Comparison of ENCODE assay signal across 8 cellular contexts in the genomic region with DNA sequence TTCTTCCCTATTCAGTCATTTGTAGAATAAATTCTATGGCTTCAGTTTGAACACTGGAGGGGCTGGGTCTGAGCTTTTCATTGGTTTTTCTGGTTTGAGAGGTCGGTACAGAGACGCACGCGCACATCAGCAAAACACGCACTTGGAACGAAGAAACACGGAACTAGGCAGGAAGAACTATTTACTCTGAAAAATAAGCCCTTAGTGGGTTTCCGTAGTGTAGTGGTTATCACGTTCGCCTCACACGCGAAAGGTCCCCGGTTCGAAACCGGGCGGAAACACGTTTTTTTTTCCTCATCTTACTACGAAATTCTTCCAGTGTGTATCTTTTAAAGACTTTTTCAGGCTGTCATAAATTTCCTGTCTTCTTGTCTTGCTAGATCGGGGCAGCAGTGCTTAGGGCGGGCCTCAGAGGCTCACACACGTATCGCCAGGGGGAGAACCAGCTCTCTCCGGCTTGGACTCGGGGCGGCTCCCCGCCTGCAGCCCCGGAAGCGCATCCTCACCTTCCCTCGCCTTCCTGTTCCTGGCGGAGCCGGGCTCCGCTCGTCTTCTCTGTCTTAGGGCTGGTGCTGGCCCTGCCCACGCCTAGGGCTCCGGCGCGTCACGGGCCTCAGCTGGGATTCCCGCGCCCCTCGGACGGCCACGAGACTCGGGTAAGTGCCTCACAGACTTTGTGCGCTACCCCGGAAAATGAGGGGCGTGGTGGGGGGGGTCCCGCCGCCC. TPM values are rescaled to one million over a fixed set of nuclear protein-coding genes. Genes with fewer than 3 reads are reported as not detected.
DNase-seq lines count a peak whose midpoint lies in the region; TF ChIP-seq lines count a peak whose summit lies in the region.

A gene (plus strand): TSS at position 521 of the 726 bp plus-strand sequence. CDS start 6,841 bp downstream, outside the sequence.

- no peaks in the 10 kb centered on the region; the same call in 1 of the 2 replicates for H3K79me2 ChIP-seq in H9 (ENCODE audit: insufficient read depth, low read length)
- H3K79me2 ChIP-seq in MM.1S (ENCODE audit: low read length) = peaks cover 46% of the 10 kb centered on the region

- peaks cover 6 to 21% (median 17%) of the 10 kb centered on the region in 3 experiments for H3K36me3 Mint-ChIP-seq in H9 (ENCODE audit: insufficient read depth in 1 of 3, low read depth in 3 of 3)
- peaks cover 4% of the 10 kb centered on the region for H3K36me3 Mint-ChIP-seq in neural crest cell (ENCODE audit: low read depth)

- no peak within 1 kb of the TSS for H2BK12ac ChIP-seq in H9 (ENCODE audit: insufficient read length, low read depth, low read length)

- H3K4me1 ChIP-seq in H9 (ENCODE audit: insufficient read depth, low read length) (no peaks in the 10 kb centered on the region; the same call in 1 of the 2 replicates), MM.1S (ENCODE audit: low read length) (peaks cover 26% of the 10 kb centered on the region), subcutaneous abdominal adipose tissue (ENCODE audit: control insufficient read depth in 5 of 5, insufficient read depth in 5 of 5, low read length in 5 of 5) (peaks cover 10 to 37% (median 24%) of the 10 kb centered on the region in 5 donors)

- H3F3A ChIP-seq in MM.1S (ENCODE audit: insufficient read depth, low read length) = peaks cover 50% of the 10 kb centered on the region

- no peak within 1 kb of the TSS for H3T11ph ChIP-seq in H9 (ENCODE audit: low read length)

- WGBS in H9 (ENCODE audit: extremely low coverage, insufficient read length, low lambda C conversion rate) = no CpG with 5 or more reads among the region's 49 CpGs

- no peak within 1 kb of the TSS for H2AFZ ChIP-seq in H9 (ENCODE audit: low read length)
- H2AFZ ChIP-seq in MM.1S (ENCODE audit: low read length) = peak within 1 kb of the TSS; percentile 78

- no peak within 1 kb of the TSS for H3K56ac ChIP-seq in H9 (ENCODE audit: insufficient read length, low read depth, low read length)

- H2BK20ac ChIP-seq in H9 (ENCODE audit: low read depth, low read length, poor library complexity, severe bottlenecking) = no peak within 1 kb of the TSS

- H3K9me3 Mint-ChIP-seq in H9 (peaks cover 2 to 5% of the 10 kb centered on the region in 2 experiments; a peak in 2 of 5 replicates), neural crest cell (no peaks in the 10 kb centered on the region)

- H2BK5ac ChIP-seq in H9 (ENCODE audit: insufficient read length, low read length) = no peak within 1 kb of the TSS

- H3K4ac ChIP-seq in H9 (ENCODE audit: low read depth, low read length) = no peak within 1 kb of the TSS

- peaks cover 6% of the 10 kb centered on the region for H3K23me2 ChIP-seq in H9 (ENCODE audit: insufficient read length, low read depth, low read length, poor library complexity, severe bottlenecking)

- H4K8ac ChIP-seq in H9 (replicated peaks; ENCODE audit: insufficient read length, low read depth, low read length) = no peak within 1 kb of the TSS

- H3K4me3 Mint-ChIP-seq in H9 (peak within 1 kb of the TSS; percentile 94 to 96), neural crest cell (peak within 1 kb of the TSS; percentile 97)

- H2BK15ac ChIP-seq in H9 (ENCODE audit: low read depth, low read length) = no peak within 1 kb of the TSS

- H4K20me1 ChIP-seq in H9 (ENCODE audit: control insufficient read depth, insufficient read depth, insufficient read length) = no peaks in the 10 kb centered on the region
- no peaks in the 10 kb centered on the region for H4K20me1 ChIP-seq in MM.1S (ENCODE audit: insufficient read depth, low read length)

- H2BK120ac ChIP-seq in H9 (ENCODE audit: low read depth, low read length, poor library complexity, severe bottlenecking) = no peak within 1 kb of the TSS

- H3K27ac ChIP-seq in H9 (ENCODE audit: insufficient read length, low read depth, low read length) (peak within 1 kb of the TSS; percentile 63), MM.1S (ENCODE audit: low read length) (peak within 1 kb of the TSS; percentile 96), subcutaneous abdominal adipose tissue (ENCODE audit: low read depth, low read length) (peak within 1 kb of the TSS; percentile 80)

- H3K14ac ChIP-seq in H9 (ENCODE audit: insufficient read depth, low read length) = peak within 1 kb of the TSS; percentile 48; the same call in 1 of the 2 replicates

- peak within 1 kb of the TSS; percentile 91 to 99 (median 98); a peak in 6 of 7 replicates for H3K27ac Mint-ChIP-seq in H9
- H3K27ac Mint-ChIP-seq in neural crest cell (ENCODE audit: unreplicated experiment) = peak within 1 kb of the TSS; percentile 90

- H3K4me3 ChIP-seq in MM.1S (ENCODE audit: low read length) (peak within 1 kb of the TSS; percentile 96), subcutaneous abdominal adipose tissue (ENCODE audit: low read depth in 1 of 5, low read length in 5 of 5) (peak within 1 kb of the TSS; percentile 84 to 95 (median 91))

- H3K27me3 Mint-ChIP-seq in H9 (ENCODE audit: low read depth) (peaks cover 10% of the 10 kb centered on the region), neural crest cell (ENCODE audit: low read depth) (peaks cover 20% of the 10 kb centered on the region)

- H3K27me3 ChIP-seq in H9 (ENCODE audit: insufficient read depth, low read length) = no peaks in the 10 kb centered on the region
- no peaks in the 10 kb centered on the region for H3K27me3 ChIP-seq in MM.1S (replicated peaks; ENCODE audit: insufficient read depth, low read length)
- H3K27me3 ChIP-seq in subcutaneous abdominal adipose tissue (ENCODE audit: control insufficient read depth in 5 of 5, insufficient read depth in 4 of 5, low read length in 5 of 5) = no peaks in the 10 kb centered on the region

- DNase-seq in ELF-1 (ENCODE audit: low read depth, low spot score) = peak; percentile 97
- DNase-seq in H9 = peak; percentile 88
- DNase-seq in MM.1S = peak; percentile 90
- peak; percentile 91 for DNase-seq in SHP77 treated with DMSO at 0.1 percent for 48 hours (lab: John Stamatoyannopoulos, UW)
- peak; percentile 69 for DNase-seq in activated effector memory CD4-positive, alpha-beta T cell treated with Interleukin-2 at 50 U/mL for 16 hours
- DNase-seq in fibroblast of the conjunctiva (ENCODE audit: low read depth) = peak; percentile 86
- peak; percentile 73 for DNase-seq in neural crest cell (ENCODE audit: low read depth, low spot score)

- no peak for TF ChIP-seq CTCF in H9 (conservative IDR thresholded peaks at IDR 0.05)
- TF ChIP-seq CTCF in MM.1S (IDR thresholded peaks at IDR 0.05; ENCODE audit: low read length) = peak; percentile 8; the same call in 1 of the 2 replicates
- TF ChIP-seq CTCF in neural crest cell (conservative IDR thresholded peaks at IDR 0.05) = no peak

- H3K4me1 Mint-ChIP-seq in H9 = peaks cover 30 to 36% of the 10 kb centered on the region in 2 experiments
- H3K4me1 Mint-ChIP-seq in neural crest cell = peaks cover 51% of the 10 kb centered on the region

- no peaks in the 10 kb centered on the region for H3K9me2 ChIP-seq in MM.1S (replicated peaks; ENCODE audit: insufficient read depth, low read length)

- H4K5ac ChIP-seq in H9 (ENCODE audit: insufficient read length, low read depth, low read length) = no peak within 1 kb of the TSS

- H4K91ac ChIP-seq in H9 (ENCODE audit: insufficient read length, low read depth, low read length) = no peak within 1 kb of the TSS

- H3K79me1 ChIP-seq in H9 (ENCODE audit: insufficient read depth, low read depth, low read length, poor library complexity, severe bottlenecking) = no peaks in the 10 kb centered on the region

- no peak within 1 kb of the TSS for H2AK5ac ChIP-seq in H9 (ENCODE audit: insufficient read length, low read length)

- H3K9ac ChIP-seq in H9 (ENCODE audit: extremely low read depth, insufficient read length, low read length) (peak within 1 kb of the TSS; percentile 72), MM.1S (ENCODE audit: low read length) (peak within 1 kb of the TSS; percentile 91), subcutaneous abdominal adipose tissue (ENCODE audit: low read length in 5 of 5) (peak within 1 kb of the TSS; percentile 82 to 90 (median 84))

- no peaks in the 10 kb centered on the region for H3K36me3 ChIP-seq in MM.1S (replicated peaks; ENCODE audit: insufficient read depth, low read length)
- peaks cover 2 to 5% (median 5%) of the 10 kb centered on the region in 5 donors for H3K36me3 ChIP-seq in subcutaneous abdominal adipose tissue (ENCODE audit: control insufficient read depth in 5 of 5, insufficient read depth in 5 of 5, low read length in 5 of 5)

- H3K23ac ChIP-seq in H9 (ENCODE audit: insufficient read length, low read depth, low read length) = no peak within 1 kb of the TSS

- H3K9me3 ChIP-seq in H9 (ENCODE audit: control insufficient read depth, low read depth, low read length) = no peaks in the 10 kb centered on the region
- H3K9me3 ChIP-seq in MM.1S (replicated peaks; ENCODE audit: insufficient read depth, low read length) = no peaks in the 10 kb centered on the region
- H3K9me3 ChIP-seq in subcutaneous abdominal adipose tissue (ENCODE audit: control insufficient read depth in 5 of 5, low read length in 5 of 5) = no peaks in the 10 kb centered on the region

- H3K4me2 ChIP-seq in H9 (ENCODE audit: insufficient read depth, insufficient read length, low read length) (peak within 1 kb of the TSS; percentile 85), MM.1S (ENCODE audit: low read depth, low read length) (peak within 1 kb of the TSS; percentile 97)

- H3K18ac ChIP-seq in H9 (ENCODE audit: insufficient read length, low read depth, low read length) = peak within 1 kb of the TSS; percentile 77

RNA-seq across cellular contexts. Expression of the gene that starts here (rescaled TPM):
- total RNA-seq in H9 (2021) (50.4 and 54.7 TPM in 2 replicates), neural crest cell (49.7 and 50.1 TPM in 2 replicates)

Comparison
In these comparisons a context has a peak if more than half of its experiments do, and no peak if none do; other contexts are left out.
1. Peak in every context shown above with its lines: DNase-seq, H3K4me3 ChIP-seq and H3K27ac ChIP-seq.